In genomic region chr3:183818041-183818620, GRCh38 we compare ENCODE assay signal across 15 cellular contexts.
"Had no signal": no experiment of that assay in that cellular context is flagged by ENCODE, and none has a peak within 500 bp of the region (broad histone marks: within the 10 kb centered on the region; RNA-seq: fewer than 3 reads in every experiment).

No MANE protein-coding gene starts in this region.

- H3K27me3 ChIP-seq: colonic mucosa, foreskin keratinocyte, hepatocyte, right atrium auricular region, thyroid gland had no signal

- H3K4me3 Mint-ChIP-seq: activated naive CD4-positive, alpha-beta T cell treated with anti-CD3 and anti-CD28 coated beads for 36 hours; natural killer cell treated with Interleukin-12 subunit alpha and Interleukin-12 subunit beta and Interleukin-15 and Interleukin-18, amount 100 ng/mL, for 72 hours; stimulated activated naive B cell treated with anti-CD40 and anti-IgM and Interleukin-4, amounts not matched to agents 10 μg/mL and 1 μg/mL and 100 μg/mL, for 72 hours had no signal

- H3K36me3 ChIP-seq: colonic mucosa, thyroid gland had no signal

- DNase-seq: activated CD4-positive, alpha-beta T cell treated with anti-CD3 and anti-CD28 coated beads, Interleukin-2, amount 50 U/mL, for 48 hours; activated naive CD4-positive, alpha-beta T cell treated with anti-CD3 and anti-CD28 coated beads for 36 hours; colonic mucosa; foreskin keratinocyte; left colon; lower lobe of right lung; stimulated activated CD4-positive, alpha-beta T cell treated with anti-CD3 and anti-CD28 coated beads, Interleukin-15, amount 100 ng/mL, for 24 hours; stimulated activated CD4-positive, alpha-beta T cell treated with anti-CD3 and anti-CD28 coated beads, Interleukin-2, amount 100 ng/mL, for 48 hours; stimulated activated naive B cell treated with anti-CD40 and anti-IgM and Interleukin-4, amounts not matched to agents 10 μg/mL and 1 μg/mL and 100 μg/mL, for 72 hours; SW 1271; thyroid gland had no signal

- H3K9me3 ChIP-seq: colonic mucosa, lower lobe of right lung, right atrium auricular region, thyroid gland had no signal

- H3K27me3 Mint-ChIP-seq: natural killer cell treated with Interleukin-12 subunit alpha and Interleukin-12 subunit beta and Interleukin-15 and Interleukin-18, amount 100 ng/mL, for 72 hours had no signal

- H3K27ac Mint-ChIP-seq: activated naive CD4-positive, alpha-beta T cell treated with anti-CD3 and anti-CD28 coated beads for 36 hours; natural killer cell treated with Interleukin-12 subunit alpha and Interleukin-12 subunit beta and Interleukin-15 and Interleukin-18, amount 100 ng/mL, for 72 hours; stimulated activated naive B cell treated with anti-CD40 and anti-IgM and Interleukin-4, amounts not matched to agents 10 μg/mL and 1 μg/mL and 100 μg/mL, for 72 hours had no signal

- H3K27ac ChIP-seq: colonic mucosa, foreskin keratinocyte, hepatocyte, lower lobe of right lung, right atrium auricular region, skin epidermis, thyroid gland had no signal

- H3K4me1 ChIP-seq: colonic mucosa, foreskin keratinocyte, lower lobe of right lung, right atrium auricular region had no signal

- H3K4me3 ChIP-seq: colonic mucosa, hepatocyte, lower lobe of right lung, right atrium auricular region, skin epidermis, thyroid gland had no signal

- H3K36me3 Mint-ChIP-seq: natural killer cell treated with Interleukin-12 subunit alpha and Interleukin-12 subunit beta and Interleukin-15 and Interleukin-18, amount 100 ng/mL, for 72 hours had no signal

- ATAC-seq: foreskin keratinocyte; left colon; natural killer cell treated with Interleukin-12 subunit alpha and Interleukin-12 subunit beta and Interleukin-15 and Interleukin-18, amount 100 ng/mL, for 72 hours; stimulated activated naive B cell treated with anti-CD40 and anti-IgM and Interleukin-4, amounts not matched to agents 10 μg/mL and 1 μg/mL and 100 μg/mL, for 72 hours had no signal
